In genomic region chr12:31961137-31961536, GRCh38 we compare ENCODE assay signal across 9 cellular contexts. TPM values are rescaled to one million over a fixed set of nuclear protein-coding genes. Genes with fewer than 3 reads are reported as not detected.
DNase-seq lines count a peak whose midpoint lies in the region; ATAC-seq and TF ChIP-seq lines count a peak whose summit lies in the region.
"Had no signal": no experiment of that assay in that cellular context is flagged by ENCODE, and none has a peak within 500 bp of the region (broad histone marks: within the 10 kb centered on the region; RNA-seq: fewer than 3 reads in every experiment).

No MANE protein-coding gene starts in this region.

- 51% methylated on average over 2 of the region's 2 CpGs for WGBS in right cardiac atrium

- H3K4me1 ChIP-seq in right cardiac atrium (ENCODE audit: control insufficient read depth, insufficient read depth, low read length): peaks cover 6% of the 10 kb centered on the region
- peaks cover 15 to 28% (median 27%) of the 10 kb centered on the region in 3 donors for H3K4me1 ChIP-seq in skeletal muscle tissue (ENCODE audit: control insufficient read depth in 3 of 3, insufficient read depth in 3 of 3, low read length in 3 of 3)

- no peak for DNase-seq in H7
- DNase-seq in WTC11 (ENCODE audit: low spot score): no peak
- DNase-seq in right cardiac atrium: no peak
- no peak for DNase-seq in AML-193 (lab: John Stamatoyannopoulos, UW)
- DNase-seq in NCI-H2081 (lab: John Stamatoyannopoulos, UW): no peak
- no peak for DNase-seq in omental fat pad (ENCODE audit: low spot score)
- DNase-seq: adrenal gland had no signal

- peaks cover 21% of the 10 kb centered on the region for H3K9me3 Mint-ChIP-seq in WTC11

- POLR2A ChIA-PET in WTC11 (lab: Charles Lee): interaction anchor here (0.5 kb wide), 1 partner anchor 456 kb away, joined by 4 read pairs; no protein-coding TSS in a partner anchor

- CTCF ChIA-PET in WTC11 (lab: Charles Lee): interaction anchor here (0.9 to 1.0 kb wide), 2 partner anchors 29 to 188 kb away, joined by 4 to 5 read pairs; no protein-coding TSS in a partner anchor

- peak overlapping the region; percentile 45 for H3K27ac Mint-ChIP-seq in WTC11

- no peaks in the 10 kb centered on the region for H3K27me3 Mint-ChIP-seq in WTC11 (ENCODE audit: low read depth)

- H3K27ac ChIP-seq in right cardiac atrium (ENCODE audit: low read length) (no peak overlapping the region), skeletal muscle tissue (ENCODE audit: low read depth, low read length) (no peak overlapping the region)

- peaks cover 56% of the 10 kb centered on the region for H3K36me3 Mint-ChIP-seq in WTC11

- TF ChIP-seq CTCF in WTC11 (IDR thresholded peaks at IDR 0.05) (no peak), omental fat pad (IDR thresholded peaks at IDR 0.05) (no peak)

- no peak for ATAC-seq in WTC11
- ATAC-seq in right cardiac atrium: no peak
- no peak for ATAC-seq in omental fat pad (ENCODE audit: low FRiP score)
- ATAC-seq in HG02798 (IDR thresholded peaks at IDR 0.05; ENCODE audit: poor library complexity, unreplicated experiment): no peak

- H3K9me3 ChIP-seq in right cardiac atrium (ENCODE audit: control insufficient read depth, low read length) (no peaks in the 10 kb centered on the region), skeletal muscle tissue (ENCODE audit: control insufficient read depth in 3 of 3, low read length in 3 of 3) (no peaks in the 10 kb centered on the region)
- H3K9me3 ChIP-seq: adrenal gland had no signal

- H3K4me1 Mint-ChIP-seq in WTC11: peaks cover 67% of the 10 kb centered on the region

- no peaks in the 10 kb centered on the region for H3K27me3 ChIP-seq in H7 (ENCODE audit: control insufficient read depth, insufficient read depth, low read length)
- no peaks in the 10 kb centered on the region for H3K27me3 ChIP-seq in right cardiac atrium (ENCODE audit: control insufficient read depth, insufficient read depth)
- no peaks in the 10 kb centered on the region for H3K27me3 ChIP-seq in skeletal muscle tissue (ENCODE audit: control insufficient read depth in 3 of 3, insufficient read depth in 3 of 3, low read length in 3 of 3)
- H3K27me3 ChIP-seq: adrenal gland had no signal

- H3K36me3 ChIP-seq in H7 (replicated peaks; ENCODE audit: control insufficient read depth, insufficient read depth, low read length) (peaks cover 21% of the 10 kb centered on the region), skeletal muscle tissue (ENCODE audit: control insufficient read depth in 3 of 3, insufficient read depth in 3 of 3, low read length in 3 of 3) (peaks cover 0 to 5% (median 0%) of the 10 kb centered on the region in 3 donors)

- intact Hi-C loops in right cardiac atrium (cut with DNase I): no loop called here

- H3K9ac ChIP-seq in skeletal muscle tissue (ENCODE audit: low read depth in 1 of 3, low read length in 3 of 3): peak overlapping the region in 2 of 3 donors; percentile 1 to 83

- H3K4me3 ChIP-seq in H7 (ENCODE audit: insufficient read depth, low read depth, low read length) (peak overlapping the region; percentile 69), right cardiac atrium (ENCODE audit: low read length) (peak overlapping the region; percentile 95), skeletal muscle tissue (ENCODE audit: low read length in 3 of 3) (peak overlapping the region in 2 of 3 donors; percentile 87 to 91)

- H3K4me3 Mint-ChIP-seq in WTC11: peak overlapping the region; percentile 95

TF ChIP-seq in WTC11, 78 proteins besides CTCF, POLR2A, EP300 and RAD21:
- TF ChIP-seq ZNF396 (CRISPR knock-in tag; IDR thresholded peaks at IDR 0.05; ENCODE audit: borderline replicate concordance) (no peak), ZNF138 (CRISPR knock-in tag; conservative IDR thresholded peaks at IDR 0.05) (no peak), ZNF281 (CRISPR knock-in tag; IDR thresholded peaks at IDR 0.05) (no peak), CREM (CRISPR knock-in tag; IDR thresholded peaks at IDR 0.05) (no peak), ATF3 (CRISPR knock-in tag; conservative IDR thresholded peaks at IDR 0.05) (no peak), GTF2I (CRISPR knock-in tag; conservative IDR thresholded peaks at IDR 0.05) (no peak), NFE2L1 (CRISPR knock-in tag; IDR thresholded peaks at IDR 0.05) (no peak), NR3C1 (CRISPR knock-in tag; conservative IDR thresholded peaks at IDR 0.05; ENCODE audit: low read depth) (no peak), OVOL2 (CRISPR knock-in tag; IDR thresholded peaks at IDR 0.05; ENCODE audit: borderline replicate concordance) (no peak), NR1H2 (CRISPR knock-in tag; IDR thresholded peaks at IDR 0.05) (no peak), SOX15 (CRISPR knock-in tag; IDR thresholded peaks at IDR 0.05) (no peak)

RNA-seq across cellular contexts. Expression of gene RESF1, which starts 1.9 kb away (rescaled TPM):
- 51.8 and 69.6 TPM in 2 replicates for total RNA-seq in H7 (2014; rRNA removed; shearing (Covaris generic))
- total RNA-seq in WTC11 (2021): 78.1 to 91.4 TPM (median 79.9 TPM) in 3 replicates
- total RNA-seq in right cardiac atrium: 10 to 100 TPM; 16.8 to 22.4 (median 19.4) TPM
- polyA plus RNA-seq in right cardiac atrium: 19.4 TPM
- total RNA-seq in skeletal muscle tissue: 19.3 TPM
- total RNA-seq in omental fat pad: 100 to 1,000 TPM in 1 of 4 donors, 10 to 100 TPM in 3; 62.4 to 145 (median 71.0) TPM
